Comparison of ENCODE assay signal across 1 cellular context in genomic region chr15:101167791-101168462, GRCh38.
TF ChIP-seq lines count a peak whose summit lies in the region.

No MANE protein-coding gene starts in this region.

TF ChIP-seq in GM23338, 12 proteins besides CTCF, POLR2A, EP300 and RAD21 (continued from another document):
- TF ChIP-seq ZNF462 (CRISPR knock-in tag; IDR thresholded peaks at IDR 0.05) (no peak), ZNF114 (CRISPR knock-in tag; IDR thresholded peaks at IDR 0.05) (no peak)
